23 cellular contexts compared by ENCODE assay signal in the genomic region with DNA sequence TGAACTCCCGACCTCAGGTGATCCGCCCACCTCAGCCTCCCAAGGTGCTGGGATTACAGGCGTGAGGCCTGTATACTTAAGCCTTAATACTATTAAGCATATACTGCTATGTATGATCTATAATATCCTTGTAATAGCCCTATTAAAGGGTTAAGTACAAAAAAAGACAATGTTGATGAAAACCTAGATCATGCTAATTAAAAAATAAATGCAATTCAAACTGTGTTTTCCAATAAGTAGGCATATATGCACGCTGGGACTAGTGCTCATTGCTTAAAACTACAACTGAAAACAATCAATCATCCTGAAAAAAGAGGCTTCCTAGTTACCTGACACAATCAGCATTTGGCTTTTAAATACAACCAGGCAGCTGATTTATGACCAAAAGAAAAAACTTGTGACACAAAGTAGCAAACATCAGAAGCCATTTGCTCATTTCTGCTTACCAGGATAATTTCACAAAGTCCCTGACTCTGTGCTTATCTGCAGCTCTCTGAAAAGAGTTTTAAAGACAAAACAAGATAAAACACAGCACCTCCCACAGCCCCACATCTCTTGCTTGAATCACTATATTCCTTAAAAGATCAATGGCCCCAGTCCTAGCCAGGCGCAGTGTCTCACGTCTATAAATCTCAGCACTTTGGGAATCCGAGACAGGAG. TPM values are rescaled to one million over a fixed set of nuclear protein-coding genes. Genes with fewer than 3 reads are reported as not detected.
DNase-seq lines count a peak whose midpoint lies in the region; FAIRE-seq and TF ChIP-seq lines count a peak whose summit lies in the region.
"Had no signal": no experiment of that assay in that cellular context is flagged by ENCODE, and none has a peak within 500 bp of the region (broad histone marks: within the 10 kb centered on the region; RNA-seq: fewer than 3 reads in every experiment).

No MANE protein-coding gene starts in this region.

- H3K27me3 ChIP-seq in transverse colon = peaks cover 27% of the 10 kb centered on the region
- H3K27me3 ChIP-seq: BE2C had no signal

- H3K4me1 ChIP-seq in transverse colon = no peaks in the 10 kb centered on the region
- H3K4me1 ChIP-seq: HAP-1 had no signal

- no peak overlapping the region for H3K4me3 ChIP-seq in transverse colon
- H3K4me3 ChIP-seq: GM23338, HAP-1 had no signal

- DNase-seq in NCI-H82 (lab: John Stamatoyannopoulos, UW) (peak; percentile 66), NCI-H82 treated with DMSO at 0.1 percent for 48 hours (lab: John Stamatoyannopoulos, UW; ENCODE audit: unreplicated experiment) (no peak), amniotic epithelial cell (ENCODE audit: low read depth) (peak; percentile 21), mesothelial cell of epicardium (ENCODE audit: low spot score in 2 of 2, unreplicated experiment in 2 of 2) (no peak), MV-4-11 (lab: John Stamatoyannopoulos, UW) (no peak), NCI-H748 treated with DMSO at 0.1 percent for 48 hours (lab: John Stamatoyannopoulos, UW) (no peak), RCC 7860 (ENCODE audit: low spot score) (no peak), transverse colon (no peak)
- DNase-seq: BE2C; CD8-positive, alpha-beta memory T cell; DMS153; DND-41; Karpas-422; NCI-H1092 treated with DMSO at 0.1 percent for 48 hours; NCI-H1436; NCI-H187; NCI-H524 had no signal

- peak overlapping the region; percentile 5 for H3K27ac Mint-ChIP-seq in mesothelial cell of epicardium
- H3K27ac Mint-ChIP-seq: CD14-positive monocyte; CD8-positive, alpha-beta memory T cell; GM23338 had no signal

- peaks cover 13% of the 10 kb centered on the region for H3K4me1 Mint-ChIP-seq in mesothelial cell of epicardium
- H3K4me1 Mint-ChIP-seq: CD14-positive monocyte; CD8-positive, alpha-beta memory T cell had no signal

- intact Hi-C loops in transverse colon (cut with DNase I; ENCODE audit: low total_unique reads) = no loop called here

- H3K9me3 Mint-ChIP-seq in mesothelial cell of epicardium = no peaks in the 10 kb centered on the region
- H3K9me3 Mint-ChIP-seq: CD14-positive monocyte; CD8-positive, alpha-beta memory T cell; GM23338 had no signal

- no peaks in the 10 kb centered on the region for H3K36me3 Mint-ChIP-seq in mesothelial cell of epicardium
- H3K36me3 Mint-ChIP-seq: CD14-positive monocyte had no signal

- H3K9me3 ChIP-seq in transverse colon = no peaks in the 10 kb centered on the region
- H3K9me3 ChIP-seq: BE2C, HAP-1 had no signal

- TF ChIP-seq POLR2A in transverse colon (IDR thresholded peaks at IDR 0.05) = no peak

- TF ChIP-seq EP300 in transverse colon (IDR thresholded peaks at IDR 0.05; ENCODE audit: low read depth) = no peak

- in situ Hi-C loops in transverse colon (cut with MboI; ENCODE audit: low pct_ligation_motif_present in 1 of 4, low pct_unique_long_range_greater_than_20kb in 1 of 4, low sequenced_read_pairs in 3 of 4) = loop anchor here in 1 of 4 donors (25.0 kb wide), 1 partner anchor 350 kb away; the partner anchor contains the start of gene HAP1

- no peak for FAIRE-seq in RCC 7860 (lab: Jason Lieb, UNC)
- FAIRE-seq: GM12892 had no signal

- H3K27ac ChIP-seq in transverse colon = no peak overlapping the region
- H3K27ac ChIP-seq: 22Rv1, HL-60 had no signal

- H3K27me3 Mint-ChIP-seq in mesothelial cell of epicardium (ENCODE audit: low read depth) = peaks cover 7% of the 10 kb centered on the region

- TF ChIP-seq CTCF in mesothelial cell of epicardium (IDR thresholded peaks at IDR 0.05; ENCODE audit: unreplicated experiment) = no peak
- no peak for TF ChIP-seq CTCF in transverse colon (IDR thresholded peaks at IDR 0.05)

- WGBS in transverse colon (ENCODE audit: low coverage in 1 of 2), 2 donors = 70 to 78% methylated on average over 4 to 7 of the region's 7 CpGs

- H3K4me3 Mint-ChIP-seq in mesothelial cell of epicardium = no peak overlapping the region
- H3K4me3 Mint-ChIP-seq: CD14-positive monocyte; CD8-positive, alpha-beta memory T cell; GM23338 had no signal

- no peaks in the 10 kb centered on the region for H3K36me3 ChIP-seq in transverse colon
- H3K36me3 ChIP-seq: BE2C, HAP-1 had no signal

RNA-seq across cellular contexts. Expression of gene ZNF385C, which starts 11.1 kb away (rescaled TPM):
- 2.2 to 2.9 TPM (median 2.5 TPM) in 3 replicates for total RNA-seq in mesothelial cell of epicardium
- under 1 TPM in 2 of 4 donors, not detected in 2; 0.27 to 0.48 TPM for total RNA-seq in transverse colon
- total RNA-seq: CD8-positive, alpha-beta memory T cell had no signal

RNA-seq across cellular contexts. Expression of gene DHX58, which starts 25.3 kb away (rescaled TPM):
- total RNA-seq in mesothelial cell of epicardium (10.5 to 11.6 TPM (median 11.3 TPM) in 3 replicates), transverse colon (10 to 100 TPM in 3 of 4 donors, 1 to 10 TPM in 1; 4.6 to 14.6 (median 12.8) TPM)

RNA-seq across cellular contexts. Expression of gene KAT2A, which starts 34.0 kb away (rescaled TPM):
- 86.2 to 87.5 TPM (median 86.4 TPM) in 3 replicates for total RNA-seq in mesothelial cell of epicardium
- 100 to 1,000 TPM in 1 of 4 donors, 10 to 100 TPM in 3; 16.9 to 154 (median 48.9) TPM for total RNA-seq in transverse colon

RNA-seq across cellular contexts. Expression of gene HSPB9, which starts 35.4 kb away (rescaled TPM):
- total RNA-seq in mesothelial cell of epicardium (0.18 TPM in 1 of 3 replicates, not detected in the others), transverse colon (under 1 TPM in 1 of 4 donors, not detected in 3; 0.14 TPM)

RNA-seq across cellular contexts. Expression of gene C17orf113, which starts 36.8 kb away (rescaled TPM):
- total RNA-seq in mesothelial cell of epicardium (4.1 to 5.1 TPM (median 4.4 TPM) in 3 replicates), transverse colon (1 to 10 TPM in 2 of 4 donors, under 1 TPM in 1, not detected in 1; 0.37 to 4.1 (median 3.7) TPM)

Comparison
In these comparisons a context has a peak if more than half of its experiments do, and no peak if none do; other contexts are left out.
1. DNase-seq: peak in NCI-H82 (single experiment) and amniotic epithelial cell (single experiment); none in NCI-H82 treated with DMSO at 0.1 percent for 48 hours (single experiment), mesothelial cell of epicardium (0 of 2), MV-4-11 (single experiment), NCI-H748 treated with DMSO at 0.1 percent for 48 hours (single experiment), RCC 7860 (single experiment) and transverse colon (single experiment).